In the genomic region with DNA sequence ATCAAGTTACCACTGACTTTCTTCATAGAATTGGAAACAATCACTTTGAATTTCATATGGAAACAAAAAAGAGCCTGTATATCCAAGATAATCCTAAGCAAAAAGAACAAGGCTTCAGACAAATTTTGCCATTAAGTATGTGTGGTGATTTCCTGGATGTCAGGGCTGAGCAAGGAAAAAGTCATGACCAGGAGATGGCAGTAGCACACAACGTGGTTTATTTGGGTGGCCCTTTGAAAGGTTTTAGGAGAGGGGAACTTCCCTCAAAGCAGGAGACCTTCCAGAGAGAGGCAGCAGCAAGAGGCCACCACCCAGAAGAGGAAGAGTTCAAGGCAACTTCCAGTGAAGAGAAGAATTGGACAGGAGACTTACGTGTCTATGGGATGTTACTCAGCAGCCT, we compare ENCODE assay signal across 8 cellular contexts. TPM values are rescaled to one million over a fixed set of nuclear protein-coding genes. Genes with fewer than 3 reads are reported as not detected.
A peak's percentile ranks its signal among the peaks of the same experiment; 100 is the strongest.
DNase-seq lines count a peak whose midpoint lies in the region; ATAC-seq, FAIRE-seq and TF ChIP-seq lines count a peak whose summit lies in the region.

No MANE protein-coding gene starts in this region.

- no peak overlapping the region for H3K9ac ChIP-seq in H1 (replicated peaks in 1 of 4; ENCODE audit: extremely low read depth in 1 of 4, low read depth in 3 of 4, low read length in 3 of 4)

- H3K4me1 Mint-ChIP-seq in stimulated activated naive CD8-positive, alpha-beta T cell treated with anti-CD3 and anti-CD28 coated beads, Interleukin-15, amount 100 ng/mL, for 72 hours, result peaks cover 6% of the 10 kb centered on the region

- no peak overlapping the region for H3K14ac ChIP-seq in H1 (ENCODE audit: insufficient read length)

- H3K4ac ChIP-seq in H1 (replicated peaks; ENCODE audit: insufficient read length, low read depth, low read length), result no peak overlapping the region

- H3K27ac ChIP-seq in A673 (ENCODE audit: low read depth, low read length, poor library complexity, severe bottlenecking) (no peak overlapping the region), H1 (ENCODE audit: low read depth, low read length) (no peak overlapping the region)

- no peak overlapping the region for H2BK12ac ChIP-seq in H1 (ENCODE audit: low read depth, low read length)

- no peaks in the 10 kb centered on the region for H3K23me2 ChIP-seq in H1 (ENCODE audit: low read depth, low read length)

- H2AK5ac ChIP-seq in H1 (ENCODE audit: low read depth, low read length), result no peak overlapping the region

- H4K91ac ChIP-seq in H1 (replicated peaks; ENCODE audit: insufficient read length, low read length), result no peak overlapping the region

- H3K79me2 ChIP-seq in H1 (ENCODE audit: control insufficient read depth in 1 of 2, insufficient read depth in 2 of 2, low read length in 2 of 2), result no peaks in the 10 kb centered on the region

- H4K8ac ChIP-seq in H1 (ENCODE audit: extremely low read depth, insufficient read depth, low read length), result no peak overlapping the region

- H3K23ac ChIP-seq in H1 (ENCODE audit: insufficient read length), result no peak overlapping the region

- peak; percentile 86 for FAIRE-seq in H1 (lab: Jason Lieb, UNC)

- no TSS peak for BruUV-seq in A673 (replicated peaks; lab: Mats Ljungman, UMichigan)

- H4K20me1 ChIP-seq in H1 (replicated peaks in 1 of 2; ENCODE audit: control insufficient read depth in 1 of 2, insufficient read depth in 2 of 2, low read length in 2 of 2), result no peaks in the 10 kb centered on the region

- WGBS in H1 (ENCODE audit: extremely low coverage in 1 of 2, insufficient coverage in 1 of 2, insufficient read length in 1 of 2, insufficient replicate concordance in 2 of 2, low coverage in 1 of 2, low lambda C conversion rate in 2 of 2, missing lambda C conversion rate in 1 of 2), 2 experiments, result 50% methylated on average over 2 of the region's 2 CpGs; no CpG with 5 or more reads in 1 of the 2 experiments

- H3K4me3 ChIP-seq in A673 (ENCODE audit: low read depth, low read length, poor library complexity, severe bottlenecking), result no peak overlapping the region
- H3K4me3 ChIP-seq in GM12865 (ENCODE audit: low read depth, low read length), result no peak overlapping the region
- H3K4me3 ChIP-seq in H1 (ENCODE audit: extremely low read depth in 1 of 4, insufficient read depth in 2 of 4, low read depth in 3 of 4, low read length in 4 of 4), result no peak overlapping the region

- no peak overlapping the region for H3K56ac ChIP-seq in H1 (replicated peaks; ENCODE audit: insufficient read length, low read depth, low read length)

- no peaks in the 10 kb centered on the region for H3K27me3 Mint-ChIP-seq in stimulated activated naive CD8-positive, alpha-beta T cell treated with anti-CD3 and anti-CD28 coated beads, Interleukin-15, amount 100 ng/mL, for 72 hours

- no peak overlapping the region for H3K4me2 ChIP-seq in H1 (ENCODE audit: insufficient read depth in 1 of 2, low read depth in 2 of 2, low read length in 2 of 2)

- H3K27ac Mint-ChIP-seq in stimulated activated naive CD8-positive, alpha-beta T cell treated with anti-CD3 and anti-CD28 coated beads, Interleukin-15, amount 100 ng/mL, for 72 hours, result no peak overlapping the region

- TF ChIP-seq POLR2A in H1 (IDR thresholded peaks at IDR 0.05; ENCODE audit: control extremely low read depth in 1 of 2, low read depth in 2 of 2, low read length in 2 of 2), result no peak

- no peak overlapping the region for H4K5ac ChIP-seq in H1 (ENCODE audit: insufficient read length, low read depth, low read length)

- CTCF ChIA-PET in A673 (lab: Charles Lee), result no interaction called here
- CTCF ChIA-PET in H1 (lab: Charles Lee; ENCODE audit: partially characterized antibody), result interaction anchor here (0.6 kb wide), 1 partner anchor 976 kb away, joined by 4 read pairs; no protein-coding TSS in a partner anchor

- no peaks in the 10 kb centered on the region for H3K36me3 ChIP-seq in A673 (ENCODE audit: insufficient read depth, low read length, poor library complexity, severe bottlenecking)
- no peaks in the 10 kb centered on the region for H3K36me3 ChIP-seq in H1 (ENCODE audit: control insufficient read depth in 2 of 4, insufficient read depth in 4 of 4, low read length in 3 of 4)

- H2BK120ac ChIP-seq in H1 (replicated peaks; ENCODE audit: low read depth, low read length), result no peak overlapping the region

- no peaks in the 10 kb centered on the region for H3K79me1 ChIP-seq in H1 (ENCODE audit: low read depth, low read length)

- H3K4me1 ChIP-seq in A673 (ENCODE audit: insufficient read depth, low read length, poor library complexity, severe bottlenecking) (no peaks in the 10 kb centered on the region), H1 (replicated peaks in 1 of 4; ENCODE audit: control insufficient read depth in 3 of 4, insufficient read depth in 4 of 4, low read length in 3 of 4) (no peaks in the 10 kb centered on the region)

- POLR2A ChIA-PET in A673 (lab: Charles Lee; ENCODE audit: low non-redundant PET) (no interaction called here), H1 (lab: Charles Lee; ENCODE audit: partially characterized antibody) (no interaction called here)

- peak; percentile 52 for TF ChIP-seq CTCF in A673 (conservative IDR thresholded peaks at IDR 0.05; ENCODE audit: low read depth, low read length)
- peak; percentile 29 for TF ChIP-seq CTCF in GM12865 (IDR thresholded peaks at IDR 0.05; ENCODE audit: insufficient read depth, low read depth, low read length, missing control alignments)
- TF ChIP-seq CTCF in H1 (IDR thresholded peaks at IDR 0.05; ENCODE audit: control extremely low read depth in 1 of 3, insufficient read depth in 1 of 3, low read depth in 1 of 3, low read length in 3 of 3), result peak in 2 of 3 experiments; percentile 44 to 52; a peak in 3 of 4 replicates

- H3K9me3 ChIP-seq in A673 (ENCODE audit: low read depth, low read length, poor library complexity, severe bottlenecking), result no peaks in the 10 kb centered on the region
- H3K9me3 ChIP-seq in H1 (ENCODE audit: insufficient read depth in 2 of 2, low read depth in 1 of 2, low read length in 1 of 2), result no peaks in the 10 kb centered on the region

- peak; percentile 68 for TF ChIP-seq RAD21 in H1 (IDR thresholded peaks at IDR 0.05 in 1 of 2, conservative IDR thresholded peaks at IDR 0.05 in 1 of 2; ENCODE audit: low read depth in 2 of 2, low read length in 2 of 2)

- H2BK5ac ChIP-seq in H1 (ENCODE audit: low read depth, low read length), result no peak overlapping the region

- H3K27me3 ChIP-seq in A673 (replicated peaks; ENCODE audit: insufficient read depth, low read depth, low read length, poor library complexity) (no peaks in the 10 kb centered on the region), H1 (replicated peaks in 1 of 4; ENCODE audit: control insufficient read depth in 3 of 4, extremely low read depth in 1 of 4, insufficient read depth in 3 of 4, low read length in 3 of 4) (no peaks in the 10 kb centered on the region)

- ATAC-seq in stimulated activated naive CD8-positive, alpha-beta T cell treated with anti-CD3 and anti-CD28 coated beads, Interleukin-15, amount 100 ng/mL, for 72 hours, result no peak
- ATAC-seq in HG02884 (IDR thresholded peaks at IDR 0.05; ENCODE audit: unreplicated experiment) (no peak), HG03159 (IDR thresholded peaks at IDR 0.05; ENCODE audit: unreplicated experiment) (no peak), GM21447 (IDR thresholded peaks at IDR 0.05; ENCODE audit: unreplicated experiment) (no peak)

- H2AFZ ChIP-seq in H1 (ENCODE audit: low read length), result no peak overlapping the region

- TF ChIP-seq EP300 in H1 (IDR thresholded peaks at IDR 0.05; ENCODE audit: borderline replicate concordance in 1 of 2, low read depth in 2 of 2, low read length in 2 of 2), result no peak

- intact Hi-C loops in A673 (cut with micrococcal nuclease; ENCODE audit: unreplicated experiment), result no loop called here

- H3K18ac ChIP-seq in H1 (ENCODE audit: extremely low read depth, low read length), result no peak overlapping the region

- H2BK20ac ChIP-seq in H1 (ENCODE audit: low read length), result no peak overlapping the region

- no peak overlapping the region for H3K4me3 Mint-ChIP-seq in stimulated activated naive CD8-positive, alpha-beta T cell treated with anti-CD3 and anti-CD28 coated beads, Interleukin-15, amount 100 ng/mL, for 72 hours

- no peak overlapping the region for H2BK15ac ChIP-seq in H1 (ENCODE audit: low read length)

- no peaks in the 10 kb centered on the region for H3K9me3 Mint-ChIP-seq in stimulated activated naive CD8-positive, alpha-beta T cell treated with anti-CD3 and anti-CD28 coated beads, Interleukin-15, amount 100 ng/mL, for 72 hours

- peak; percentile 23 for DNase-seq in A673 (ENCODE audit: low spot score)
- DNase-seq in GM12865 (ENCODE audit: low read depth), result peak; percentile 24
- DNase-seq in NCI-H748 treated with DMSO at 0.1 percent for 48 hours (lab: John Stamatoyannopoulos, UW), result peak; percentile 22
- DNase-seq in H1 (ENCODE audit: low read depth in 1 of 2, low spot score in 2 of 2), result no peak
- no peak for DNase-seq in stimulated activated naive CD8-positive, alpha-beta T cell treated with anti-CD3 and anti-CD28 coated beads, Interleukin-15, amount 100 ng/mL, for 72 hours

TF ChIP-seq in H1, 55 proteins besides CTCF, POLR2A, EP300 and RAD21:
- TF ChIP-seq PHF8 (conservative IDR thresholded peaks at IDR 0.05; ENCODE audit: low read depth, low read length), result no peak
- TF ChIP-seq, protein P1, sequence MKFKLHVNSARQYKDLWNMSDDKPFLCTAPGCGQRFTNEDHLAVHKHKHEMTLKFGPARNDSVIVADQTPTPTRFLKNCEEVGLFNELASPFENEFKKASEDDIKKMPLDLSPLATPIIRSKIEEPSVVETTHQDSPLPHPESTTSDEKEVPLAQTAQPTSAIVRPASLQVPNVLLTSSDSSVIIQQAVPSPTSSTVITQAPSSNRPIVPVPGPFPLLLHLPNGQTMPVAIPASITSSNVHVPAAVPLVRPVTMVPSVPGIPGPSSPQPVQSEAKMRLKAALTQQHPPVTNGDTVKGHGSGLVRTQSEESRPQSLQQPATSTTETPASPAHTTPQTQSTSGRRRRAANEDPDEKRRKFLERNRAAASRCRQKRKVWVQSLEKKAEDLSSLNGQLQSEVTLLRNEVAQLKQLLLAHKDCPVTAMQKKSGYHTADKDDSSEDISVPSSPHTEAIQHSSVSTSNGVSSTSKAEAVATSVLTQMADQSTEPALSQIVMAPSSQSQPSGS (IDR thresholded peaks at IDR 0.05; ENCODE audit: low read length), result no peak

RNA-seq across cellular contexts. Expression of a gene that starts 18.1 kb away (rescaled TPM):
- total RNA-seq in A673 (2021), result 7.8 and 8.5 TPM in 2 replicates
- 6.1 and 6.7 TPM in 2 replicates for total RNA-seq in H1 (2021; fragmentation: NEBNext Ultra II Directional; extraction: Animal tissue kit (Norgen Biotek cat#: 25700))
- 3.0 and 4.0 TPM in 2 replicates for polyA plus RNA-seq in H1 (2011; rRNA removed)
- 3.9 TPM for polyA plus RNA-seq in H1 (2011; cell fraction: cytosol; rRNA removed)
- 2.2 TPM for polyA plus RNA-seq in H1 (2011; cell fraction: nucleus; rRNA removed)
- 2.0 to 3.0 TPM (median 2.6 TPM) in 4 replicates for polyA plus RNA-seq in H1 (2012, experiment 1 of 2)
- 0.93 TPM for polyA plus RNA-seq in H1 (2012, experiment 2 of 2)
- polyA plus RNA-seq in H1 (2013, experiment 1 of 2), result 4.5 TPM
- 4.2 TPM for polyA plus RNA-seq in H1 (2013, experiment 2 of 2)
- polyA minus RNA-seq in H1 (2011; rRNA and poly(A)+ RNA removed), result 12.5 and 13.4 TPM in 2 replicates
- polyA minus RNA-seq in H1 (2011; cell fraction: cytosol; rRNA and poly(A)+ RNA removed), result 6.3 TPM
- polyA minus RNA-seq in H1 (2011; cell fraction: nucleus; rRNA and poly(A)+ RNA removed), result 12.8 TPM

Comparison
In these comparisons a context has a peak if more than half of its experiments do, and no peak if none do; other contexts are left out.
1. DNase-seq: peak in A673 (single experiment), GM12865 (single experiment) and NCI-H748 treated with DMSO at 0.1 percent for 48 hours (single experiment); none in H1 (0 of 2) and stimulated activated naive CD8-positive, alpha-beta T cell treated with anti-CD3 and anti-CD28 coated beads, Interleukin-15, amount 100 ng/mL, for 72 hours (0 of 2).
2. Peak in every context shown above with its lines, with median percentiles within 50 percentile points of each other: CTCF ChIP-seq.